26 cellular contexts compared by ENCODE assay signal in the genomic region with DNA sequence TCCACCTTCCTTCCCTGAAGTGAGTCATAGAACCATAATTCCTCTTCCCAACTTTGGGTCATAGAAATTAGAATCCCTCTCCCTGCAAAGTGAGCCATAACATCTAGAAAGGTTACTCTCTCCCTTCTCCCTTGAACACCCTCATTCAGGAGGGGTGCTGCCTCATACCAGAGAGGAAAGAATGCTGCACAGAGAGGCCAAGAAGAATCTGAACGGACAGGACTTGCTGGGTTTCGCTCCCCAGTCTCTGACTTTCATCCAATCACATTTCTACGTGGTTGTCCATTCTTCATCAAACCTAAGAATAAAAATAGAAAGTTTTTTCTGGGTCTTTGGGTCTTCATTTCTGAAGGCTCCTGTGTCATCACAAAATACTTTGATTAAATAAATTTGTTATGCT. TPM values are rescaled to one million over a fixed set of nuclear protein-coding genes. Genes with fewer than 3 reads are reported as not detected.
A peak's percentile ranks its signal among the peaks of the same experiment; 100 is the strongest.
DNase-seq lines count a peak whose midpoint lies in the region; ATAC-seq, FAIRE-seq and TF ChIP-seq lines count a peak whose summit lies in the region.
"Had no signal": no experiment of that assay in that cellular context is flagged by ENCODE, and none has a peak within 500 bp of the region (broad histone marks: within the 10 kb centered on the region; RNA-seq: fewer than 3 reads in every experiment).

No MANE protein-coding gene starts in this region.

- WGBS in K562 (ENCODE audit: insufficient coverage, low coverage, missing lambda C conversion rate), result 9% methylated on average over 3 of the region's 3 CpGs
- WGBS in GM23248 (ENCODE audit: low coverage in 1 of 2, low lambda C conversion rate in 2 of 2, missing lambda C conversion rate in 2 of 2), 2 experiments, result 72 to 76% methylated on average over 3 of the region's 3 CpGs

- H3K4me3 ChIP-seq in Caco-2 (ENCODE audit: low read depth, low read length) (no peak overlapping the region), K562 (no peak overlapping the region), neural progenitor cell (no peak overlapping the region), coronary artery (no peak overlapping the region), GM23248 (no peak overlapping the region)
- H3K4me3 ChIP-seq: BLaER1, GM12878, SJCRH30 had no signal

- H3K9me3 Mint-ChIP-seq in Caco-2 (ENCODE audit: unreplicated experiment) (no peaks in the 10 kb centered on the region), neural progenitor cell (no peaks in the 10 kb centered on the region)
- H3K9me3 Mint-ChIP-seq: CD4-positive, alpha-beta T cell had no signal

- H3K9me2 ChIP-seq in GM23248 (ENCODE audit: insufficient read depth), result no peaks in the 10 kb centered on the region

- CTCF ChIA-PET in Caco-2 (lab: Charles Lee), result interaction anchor here (1.9 kb wide), 1 partner anchor 18 kb away, joined by 6 read pairs; no protein-coding TSS in a partner anchor
- CTCF ChIA-PET in K562 (lab: Yijun Ruan, JAX; ENCODE audit: low intra/inter-chr PET ratio), result no interaction called here

- intact Hi-C loops in Caco-2 (cut with micrococcal nuclease; ENCODE audit: unreplicated experiment), result loop anchor here (1.0 kb wide), 1 partner anchor 18 kb away; no protein-coding TSS in a partner anchor
- intact Hi-C loops in K562 (cut with micrococcal nuclease), result loop anchor here (5.0 kb wide), 2 partner anchors 106 to 231 kb away; no protein-coding TSS in a partner anchor

- H3K4me3 Mint-ChIP-seq in Caco-2 (ENCODE audit: unreplicated experiment) (peak overlapping the region; percentile 2), neural progenitor cell (no peak overlapping the region)
- H3K4me3 Mint-ChIP-seq: CD4-positive, alpha-beta T cell had no signal

- TF ChIP-seq POLR2A in K562 (conservative IDR thresholded peaks at IDR 0.05) (no peak), H54 (IDR thresholded peaks at IDR 0.05; ENCODE audit: low read depth, low read length) (no peak)

- no peaks in the 10 kb centered on the region for H3K79me2 ChIP-seq in K562 (ENCODE audit: control insufficient read depth, insufficient read depth, low read length)
- H3K79me2 ChIP-seq in neural progenitor cell (ENCODE audit: low read depth), result no peaks in the 10 kb centered on the region
- no peaks in the 10 kb centered on the region for H3K79me2 ChIP-seq in GM23248 (ENCODE audit: insufficient read depth)

- TF ChIP-seq CTCF in Caco-2 (IDR thresholded peaks at IDR 0.05; ENCODE audit: insufficient read depth in 1 of 2, low read depth in 1 of 2, low read length in 1 of 2, severe bottlenecking in 1 of 2, unreplicated experiment in 1 of 2) (no peak), K562 (IDR thresholded peaks at IDR 0.05 in 2 of 3, conservative IDR thresholded peaks at IDR 0.05 in 1 of 3; ENCODE audit: insufficient read depth in 2 of 3, low read depth in 1 of 3, low read length in 3 of 3) (no peak), neural progenitor cell (IDR thresholded peaks at IDR 0.05) (no peak), coronary artery (IDR thresholded peaks at IDR 0.05) (no peak)

- no peak for ATAC-seq in K562
- ATAC-seq: SK-N-SH treated with all-trans-retinoic acid at 6 μM for 48 hours had no signal

- FAIRE-seq in HTR-8/SVneo (lab: Jason Lieb, UNC) (peak; percentile 40), K562 (lab: Jason Lieb, UNC) (no peak), H54 (lab: Jason Lieb, UNC) (no peak)
- FAIRE-seq: GM12878, RCC 7860 had no signal

- H3K36me3 Mint-ChIP-seq in Caco-2 (ENCODE audit: insufficient read depth, unreplicated experiment) (no peaks in the 10 kb centered on the region), neural progenitor cell (no peaks in the 10 kb centered on the region)

- in situ Hi-C loops in K562 (cut with MboI), result loop anchor here (5.0 to 10.0 kb wide), 2 partner anchors 56 to 209 kb away; no protein-coding TSS in a partner anchor
- in situ Hi-C loops in GM23248 (cut with MboI), result no loop called here

- no peaks in the 10 kb centered on the region for H3K27me3 Mint-ChIP-seq in Caco-2 (ENCODE audit: insufficient read depth, unreplicated experiment)
- H3K27me3 Mint-ChIP-seq in neural progenitor cell (ENCODE audit: insufficient read depth, low read depth), result peaks cover 5% of the 10 kb centered on the region
- H3K27me3 Mint-ChIP-seq: CD4-positive, alpha-beta T cell had no signal

- TF ChIP-seq RAD21 in K562 (CRISPR knock-in tag; conservative IDR thresholded peaks at IDR 0.05 in 1 of 2, IDR thresholded peaks at IDR 0.05 in 1 of 2), result no peak

- H3K9me3 ChIP-seq in Caco-2, result no peaks in the 10 kb centered on the region
- no peaks in the 10 kb centered on the region for H3K9me3 ChIP-seq in K562 (replicated peaks; ENCODE audit: control insufficient read depth, insufficient read depth, low read depth, low read length)
- H3K9me3 ChIP-seq in neural progenitor cell (ENCODE audit: low read depth), result no peaks in the 10 kb centered on the region
- no peaks in the 10 kb centered on the region for H3K9me3 ChIP-seq in GM23248 (ENCODE audit: low read depth)
- H3K9me3 ChIP-seq: BLaER1, SJCRH30 had no signal

- no peaks in the 10 kb centered on the region for H3K36me3 ChIP-seq in Caco-2 (ENCODE audit: control insufficient read depth, insufficient read depth, low read length)
- no peaks in the 10 kb centered on the region for H3K36me3 ChIP-seq in K562 (ENCODE audit: control insufficient read depth, insufficient read depth, low read length)
- H3K36me3 ChIP-seq in neural progenitor cell, result no peaks in the 10 kb centered on the region
- H3K36me3 ChIP-seq in GM23248 (ENCODE audit: low read depth), result no peaks in the 10 kb centered on the region
- H3K36me3 ChIP-seq: BLaER1, SJCRH30 had no signal

- H3K4me2 ChIP-seq in K562 (ENCODE audit: insufficient read depth, low read length) (no peak overlapping the region), neural progenitor cell (no peak overlapping the region), GM23248 (ENCODE audit: unreplicated experiment) (no peak overlapping the region)
- H3K4me2 ChIP-seq: BLaER1 had no signal

- peaks cover 12% of the 10 kb centered on the region for H3K4me1 ChIP-seq in Caco-2
- H3K4me1 ChIP-seq in K562 (replicated peaks in 1 of 2; ENCODE audit: control insufficient read depth in 2 of 2, insufficient read depth in 2 of 2, low read length in 2 of 2), result peaks cover 0 to 6% of the 10 kb centered on the region in 2 experiments; a peak in 2 of 5 replicates
- no peaks in the 10 kb centered on the region for H3K4me1 ChIP-seq in neural progenitor cell
- peaks cover 26% of the 10 kb centered on the region for H3K4me1 ChIP-seq in GM23248 (ENCODE audit: insufficient read depth)
- H3K4me1 ChIP-seq: SJCRH30 had no signal

- DNase-seq in Caco-2 (peak; percentile 49 to 64), HTR-8/SVneo (ENCODE audit: insufficient read length, low spot score) (no peak), K562 (ENCODE audit: extremely low read depth in 1 of 4, low spot score in 3 of 4) (no peak), neural progenitor cell (ENCODE audit: low spot score) (no peak), coronary artery (ENCODE audit: low spot score) (no peak), cerebellar nuclear complex (lab: John Stamatoyannopoulos, UW) (no peak), H54 (ENCODE audit: insufficient read length, low spot score) (no peak), GM23248 (no peak)
- DNase-seq: CD4-positive, alpha-beta T cell; EL; GDM1; H7; IMR-90; NCI-H1092; NCI-H1417 treated with DMSO at 0.1 percent for 48 hours; NCI-H1694 treated with DMSO at 0.1 percent for 48 hours; NCI-H2081; NCI-H2171; NCI-H226; NCI-H510A; NCI-H69; SJCRH30 had no signal

- no peak overlapping the region for H3K27ac ChIP-seq in K562 (ENCODE audit: extremely low read depth, low read depth, low read length)
- no peak overlapping the region for H3K27ac ChIP-seq in neural progenitor cell
- H3K27ac ChIP-seq in coronary artery, result no peak overlapping the region
- H3K27ac ChIP-seq in GM23248, result no peak overlapping the region
- H3K27ac ChIP-seq: BLaER1, SJCRH30 had no signal

- no peak for TF ChIP-seq EP300 in K562 (IDR thresholded peaks at IDR 0.05; ENCODE audit: low read length)

- no peak overlapping the region for H3K9ac ChIP-seq in K562 (ENCODE audit: insufficient read depth in 1 of 2, low read depth in 2 of 2, low read length in 2 of 2)
- H3K9ac ChIP-seq in neural progenitor cell, result no peak overlapping the region
- no peak overlapping the region for H3K9ac ChIP-seq in GM23248
- H3K9ac ChIP-seq: BLaER1 had no signal

- H2AFZ ChIP-seq in K562 (ENCODE audit: low read depth, low read length) (peak overlapping the region; percentile 33; the same call in 1 of the 2 replicates), neural progenitor cell (replicated peaks) (no peak overlapping the region), GM23248 (no peak overlapping the region)

- H3K4me1 Mint-ChIP-seq in Caco-2 (ENCODE audit: low read depth, unreplicated experiment) (peaks cover 7% of the 10 kb centered on the region), neural progenitor cell (peaks cover 8% of the 10 kb centered on the region)

- H3F3A ChIP-seq in neural progenitor cell (ENCODE audit: low read depth), result no peaks in the 10 kb centered on the region
- peaks cover 22% of the 10 kb centered on the region; the same call in 1 of the 2 replicates for H3F3A ChIP-seq in GM23248 (ENCODE audit: insufficient read depth)

- H3K27ac Mint-ChIP-seq in Caco-2 (ENCODE audit: unreplicated experiment) (peak overlapping the region; percentile 63), neural progenitor cell (peak overlapping the region; percentile 4)
- H3K27ac Mint-ChIP-seq: CD4-positive, alpha-beta T cell had no signal

- no peaks in the 10 kb centered on the region for H4K20me1 ChIP-seq in K562 (replicated peaks; ENCODE audit: control insufficient read depth, insufficient read depth, low read length)
- no peaks in the 10 kb centered on the region for H4K20me1 ChIP-seq in neural progenitor cell (ENCODE audit: low read depth)
- no peaks in the 10 kb centered on the region for H4K20me1 ChIP-seq in GM23248 (ENCODE audit: insufficient read depth)
- H4K20me1 ChIP-seq: BLaER1 had no signal

- POLR2A ChIA-PET in Caco-2 (lab: Charles Lee), result no interaction called here
- POLR2A ChIA-PET in K562 (lab: Yijun Ruan, JAX), result no interaction called here

- no TSS peak for BruUV-seq in Caco-2 (replicated peaks; lab: Mats Ljungman, UMichigan)
- BruUV-seq in K562 (replicated peaks; lab: Mats Ljungman, UMichigan), result no TSS peak

- H3K27me3 ChIP-seq in Caco-2 (replicated peaks; ENCODE audit: control insufficient read depth, insufficient read depth, low read length), result no peaks in the 10 kb centered on the region
- no peaks in the 10 kb centered on the region; a peak in 1 of 5 replicates for H3K27me3 ChIP-seq in K562 (ENCODE audit: control insufficient read depth in 2 of 2, insufficient read depth in 2 of 2, low read length in 2 of 2)
- no peaks in the 10 kb centered on the region for H3K27me3 ChIP-seq in neural progenitor cell
- no peaks in the 10 kb centered on the region for H3K27me3 ChIP-seq in GM23248 (replicated peaks; ENCODE audit: insufficient read depth)
- H3K27me3 ChIP-seq: BLaER1, SJCRH30 had no signal

- H3K9me1 ChIP-seq in K562 (ENCODE audit: control insufficient read depth, insufficient read depth, low read length), result no peaks in the 10 kb centered on the region

RNA-seq across cellular contexts. Expression of a gene that starts 31.0 kb away (rescaled TPM):
- total RNA-seq in Caco-2 (2022) (1.4 and 2.2 TPM in 2 replicates), K562 (2014; rRNA removed) (0.16 and 0.18 TPM in 2 replicates), K562 (2014; rRNA removed; fragmentation: Illumina TruSeq; extraction: Trizol) (0.25 and 0.26 TPM in 2 replicates), K562 (2015; rRNA removed; fragmentation: Illumina TruSeq; extraction: Trizol) (0.11 and 0.19 TPM in 2 replicates), K562 (2021) (0.42 and 0.58 TPM in 2 replicates), neural progenitor cell (ENCODE audit: low replicate concordance) (0.09 TPM in 1 of 2 replicates, not detected in the other)
- total RNA-seq in K562 (2011; cell fraction: chromatin; rRNA removed; ENCODE audit: low replicate concordance), result 0.09 and 0.16 TPM in 2 replicates
- total RNA-seq in K562 (2011; cell fraction: nucleolus; rRNA removed), result not detected in 2 replicates
- total RNA-seq in K562 (2011; cell fraction: nucleoplasm; rRNA removed), result 0.07 and 0.15 TPM in 2 replicates
- polyA plus RNA-seq in K562 (2011; rRNA removed) (0.16 and 0.20 TPM in 2 replicates), K562 (2014; fragmentation: Illumina TruSeq; extraction: Trizol) (0.21 and 0.27 TPM in 2 replicates), K562 (2014; fragmentation: Nextera tagmentation; extraction: Ambion mirVana) (under 1 TPM; 0.08 to 0.11 TPM), K562 (2014; rRNA removed) (0.13 and 2.3 TPM in 2 replicates), GM23248 (2016; fragmentation: Nextera tagmentation; extraction: Ambion mirVana) (0.57 and 0.79 TPM in 2 replicates)
- polyA plus RNA-seq in K562 (2011; cell fraction: cytosol; rRNA removed), result 0.04 TPM in 1 of 2 replicates, not detected in the other
- 0.04 and 0.10 TPM in 2 replicates for polyA plus RNA-seq in K562 (2011; cell fraction: nucleus; rRNA removed)
- 0.18 and 0.54 TPM in 2 replicates for polyA plus RNA-seq in K562 (2012)
- polyA minus RNA-seq in K562 (2011; rRNA and poly(A)+ RNA removed), result 0.07 and 0.12 TPM in 2 replicates
- polyA minus RNA-seq in K562 (2011; cell fraction: cytosol; rRNA and poly(A)+ RNA removed), result not detected in 2 replicates
- 0.22 and 0.27 TPM in 2 replicates for polyA minus RNA-seq in K562 (2011; cell fraction: nucleus; rRNA and poly(A)+ RNA removed)
- 0.89 and 0.97 TPM in 2 replicates for total RNA-seq in GM23248 (2014; rRNA removed; shearing (Covaris generic))
- total RNA-seq: SJCRH30 had no signal

Comparison
In these comparisons a context has a peak if more than half of its experiments do, and no peak if none do; other contexts are left out.
1. DNase-seq: peak in Caco-2 (2 of 2); none in HTR-8/SVneo (single experiment), K562 (0 of 4), neural progenitor cell (single experiment), coronary artery (single experiment), cerebellar nuclear complex (0 of 2), H54 (single experiment) and GM23248 (single experiment).